In the genomic region with DNA sequence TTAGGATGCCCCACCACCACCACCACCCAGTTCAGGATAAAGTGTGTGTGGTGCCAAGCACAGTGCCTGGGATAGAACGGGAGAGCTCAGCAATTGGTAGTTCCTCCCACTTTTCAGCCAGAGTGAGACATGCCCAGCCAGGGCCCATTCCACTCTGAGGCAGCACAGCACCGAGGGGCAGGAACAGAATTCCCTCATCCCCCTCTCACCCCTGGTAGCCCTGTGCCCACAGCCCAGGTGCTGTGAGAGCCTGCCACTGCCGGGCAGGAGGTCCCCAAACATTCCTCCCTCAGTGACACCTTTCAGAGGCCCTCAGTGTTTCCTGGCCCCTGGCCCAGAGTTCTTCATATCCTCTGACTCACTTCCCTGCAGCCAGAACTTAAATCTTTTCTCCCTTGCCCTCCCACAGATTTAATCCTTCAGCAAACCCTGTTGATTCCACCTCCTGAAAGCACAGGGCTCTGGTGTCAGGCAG, we compare ENCODE assay signal across 11 cellular contexts. TPM values are rescaled to one million over a fixed set of nuclear protein-coding genes. Genes with fewer than 3 reads are reported as not detected.
A peak's percentile ranks its signal among the peaks of the same experiment; 100 is the strongest.
DNase-seq lines count a peak whose midpoint lies in the region; FAIRE-seq and TF ChIP-seq lines count a peak whose summit lies in the region.
"Had no signal": no experiment of that assay in that cellular context is flagged by ENCODE, and none has a peak within 500 bp of the region (broad histone marks: within the 10 kb centered on the region; RNA-seq: fewer than 3 reads in every experiment).

No MANE protein-coding gene starts in this region.

- no peak overlapping the region for H2AFZ ChIP-seq in endothelial cell of umbilical vein (ENCODE audit: low read depth, low read length)

- no TSS peak for BruUV-seq in endothelial cell of umbilical vein (replicated peaks; lab: Mats Ljungman, UMichigan)

- FAIRE-seq in endothelial cell of umbilical vein (lab: Jason Lieb, UNC): peak; percentile 97

- H3K27me3 Mint-ChIP-seq in endodermal cell (ENCODE audit: insufficient read depth): peaks cover 10% of the 10 kb centered on the region

- TF ChIP-seq POLR2A in endothelial cell of umbilical vein (IDR thresholded peaks at IDR 0.05; ENCODE audit: low read depth, low read length): no peak

- H3K9me1 ChIP-seq in endothelial cell of umbilical vein (replicated peaks; ENCODE audit: control insufficient read depth, extremely low read depth, insufficient read depth, low read length): no peaks in the 10 kb centered on the region

- CTCF ChIA-PET in endothelial cell of umbilical vein (lab: Charles Lee): interaction anchor here (0.8 to 5.3 kb wide), 17 partner anchors 8 to 882 kb away, joined by 3 to 121 read pairs (median 5); partner anchors contain the start of genes NCBP2L and RIPPLY1

- 86% methylated on average over 3 of the region's 3 CpGs; no CpG with 5 or more reads in 1 of the 2 experiments for WGBS in endodermal cell (ENCODE audit: insufficient coverage in 1 of 2, insufficient read length in 1 of 2), 2 experiments

- intact Hi-C loops in endothelial cell of umbilical vein (cut with micrococcal nuclease): loop anchor here (1.0 to 10.0 kb wide), 6 partner anchors 23 to 882 kb away; partner anchors contain the start of genes NCBP2L and TSC22D3

- peak; percentile 47 for DNase-seq in GM03348 (ENCODE audit: low spot score)
- peak; percentile 48 for DNase-seq in NCI-H460 (ENCODE audit: extremely low read depth, low read depth)
- DNase-seq in endothelial cell of umbilical vein (ENCODE audit: low read depth, low spot score): peak; percentile 70
- peak; percentile 89 for DNase-seq in renal cortical epithelial cell (ENCODE audit: low read depth)
- no peak for DNase-seq in NK-92 treated with Interleukin-12 subunit alpha and Interleukin-12 subunit beta, amount 100 ng/mL, for 24 hours (lab: John Stamatoyannopoulos, UW)
- DNase-seq in activated CD8-positive, alpha-beta memory T cell treated with anti-CD3 and anti-CD28 coated beads for 24 hours: no peak
- no peak for DNase-seq in endodermal cell
- DNase-seq: spleen had no signal

- no peak overlapping the region for H3K9ac ChIP-seq in endothelial cell of umbilical vein (replicated peaks; ENCODE audit: extremely low read depth, insufficient read depth, low read length)
- no peak overlapping the region for H3K9ac ChIP-seq in endodermal cell (ENCODE audit: extremely low read depth, low read length, poor library complexity, severe bottlenecking)

- no peaks in the 10 kb centered on the region for H3K9me3 ChIP-seq in endothelial cell of umbilical vein (replicated peaks; ENCODE audit: control insufficient read depth, insufficient read depth, low read length)
- H3K9me3 ChIP-seq in endodermal cell (ENCODE audit: control insufficient read depth, low read length): no peaks in the 10 kb centered on the region
- H3K9me3 ChIP-seq: spleen had no signal

- POLR2A ChIA-PET in endothelial cell of umbilical vein (lab: Charles Lee): interaction anchor here (1.0 kb wide), 1 partner anchor 23 kb away, joined by 3 read pairs; no protein-coding TSS in a partner anchor

- H3K27me3 ChIP-seq in endothelial cell of umbilical vein (ENCODE audit: control insufficient read depth in 2 of 2, insufficient read depth in 2 of 2, low read length in 2 of 2) (no peaks in the 10 kb centered on the region), endodermal cell (ENCODE audit: control insufficient read depth, insufficient read depth, low read length, poor library complexity, severe bottlenecking) (no peaks in the 10 kb centered on the region)

- H3K9me3 Mint-ChIP-seq in endodermal cell: peaks cover 36% of the 10 kb centered on the region
- H3K9me3 Mint-ChIP-seq: stimulated activated memory B cell treated with anti-CD40 and anti-IgM and Interleukin-4, amounts not matched to agents 10 μg/mL and 1 μg/mL and 100 μg/mL, for 72 hours had no signal

- dilution Hi-C loops in endothelial cell of umbilical vein (cut with MboI; ENCODE audit: extremely low pct_ligation_motif_present, low sequenced_read_pairs): no loop called here

- no peaks in the 10 kb centered on the region for H3K79me2 ChIP-seq in endothelial cell of umbilical vein (ENCODE audit: control insufficient read depth, insufficient read depth, low read length)

- H3K4me3 Mint-ChIP-seq in endodermal cell: no peak overlapping the region
- H3K4me3 Mint-ChIP-seq: stimulated activated memory B cell treated with anti-CD40 and anti-IgM and Interleukin-4, amounts not matched to agents 10 μg/mL and 1 μg/mL and 100 μg/mL, for 72 hours had no signal

- H3K4me3 ChIP-seq in endothelial cell of umbilical vein (replicated peaks in 1 of 3; ENCODE audit: insufficient read depth in 1 of 3, low read depth in 1 of 3, low read length in 3 of 3) (no peak overlapping the region), endodermal cell (ENCODE audit: low read length) (no peak overlapping the region)
- H3K4me3 ChIP-seq: spleen had no signal

- no peaks in the 10 kb centered on the region for H3K36me3 Mint-ChIP-seq in endodermal cell (ENCODE audit: low read depth)
- H3K36me3 Mint-ChIP-seq: stimulated activated memory B cell treated with anti-CD40 and anti-IgM and Interleukin-4, amounts not matched to agents 10 μg/mL and 1 μg/mL and 100 μg/mL, for 72 hours had no signal

- H3K4me1 Mint-ChIP-seq in endodermal cell: peaks cover 5% of the 10 kb centered on the region
- H3K4me1 Mint-ChIP-seq: stimulated activated memory B cell treated with anti-CD40 and anti-IgM and Interleukin-4, amounts not matched to agents 10 μg/mL and 1 μg/mL and 100 μg/mL, for 72 hours had no signal

- peak overlapping the region; percentile 7 for H3K4me2 ChIP-seq in endothelial cell of umbilical vein (ENCODE audit: insufficient read depth, low read length)

- TF ChIP-seq CTCF in endothelial cell of umbilical vein (IDR thresholded peaks at IDR 0.05; ENCODE audit: extremely low read depth in 1 of 2, insufficient read depth in 1 of 2, low read depth in 1 of 2, low read length in 2 of 2): no peak
- TF ChIP-seq CTCF in endodermal cell (conservative IDR thresholded peaks at IDR 0.05): no peak

- peaks cover 16% of the 10 kb centered on the region for H3K4me1 ChIP-seq in endothelial cell of umbilical vein (ENCODE audit: control insufficient read depth, extremely low read depth, insufficient read depth, low read length)
- H3K4me1 ChIP-seq in endodermal cell (ENCODE audit: control insufficient read depth, insufficient read depth, low read length): no peaks in the 10 kb centered on the region
- H3K4me1 ChIP-seq: spleen had no signal

- H3K36me3 ChIP-seq in endothelial cell of umbilical vein (ENCODE audit: control insufficient read depth in 2 of 2, extremely low read depth in 1 of 2, insufficient read depth in 2 of 2, low read length in 2 of 2) (no peaks in the 10 kb centered on the region), endodermal cell (ENCODE audit: control insufficient read depth, insufficient read depth, low read length) (no peaks in the 10 kb centered on the region)
- H3K36me3 ChIP-seq: spleen had no signal

- no peaks in the 10 kb centered on the region for H4K20me1 ChIP-seq in endothelial cell of umbilical vein (replicated peaks; ENCODE audit: control insufficient read depth, extremely low read depth, insufficient read depth, low read length)

- H3K27ac ChIP-seq in endothelial cell of umbilical vein (ENCODE audit: insufficient read depth, low read depth, low read length) (peak overlapping the region; percentile 35), endodermal cell (ENCODE audit: low read depth, low read length) (no peak overlapping the region)
- H3K27ac ChIP-seq: spleen had no signal

- H3K27ac Mint-ChIP-seq in endodermal cell: no peak overlapping the region
- H3K27ac Mint-ChIP-seq: stimulated activated memory B cell treated with anti-CD40 and anti-IgM and Interleukin-4, amounts not matched to agents 10 μg/mL and 1 μg/mL and 100 μg/mL, for 72 hours had no signal

TF ChIP-seq in endothelial cell of umbilical vein, 7 proteins besides CTCF, POLR2A, EP300 and RAD21 (continues in another document):
- TF ChIP-seq JUN (IDR thresholded peaks at IDR 0.05; ENCODE audit: borderline replicate concordance, insufficient read depth, insufficient read length, low read depth) (no peak), EZH2 (IDR thresholded peaks at IDR 0.05; ENCODE audit: borderline replicate concordance, low read depth, low read length, severe bottlenecking) (no peak), POLR2AphosphoS5 (IDR thresholded peaks at IDR 0.05; ENCODE audit: insufficient read depth, low read depth, low read length) (no peak), GATA2 (IDR thresholded peaks at IDR 0.05; ENCODE audit: insufficient read depth, insufficient read length, low read depth, low read length) (peak; percentile 23), FOS (IDR thresholded peaks at IDR 0.05; ENCODE audit: borderline replicate concordance, insufficient read depth, low read length) (peak; percentile 49)

RNA-seq across cellular contexts. Expression of gene RIPPLY1, which starts 8.1 kb away (rescaled TPM):
- total RNA-seq in NCI-H460 (2014; rRNA removed; shearing (Covaris generic)): not detected in 2 replicates
- polyA plus RNA-seq in NCI-H460 (2014; cell fraction: nucleus; rRNA removed): not detected in 2 replicates
- total RNA-seq in endothelial cell of umbilical vein (not detected in 2 replicates), renal cortical epithelial cell (not detected in 2 replicates), endodermal cell (not detected)
- not detected in 2 replicates for polyA plus RNA-seq in endothelial cell of umbilical vein
- not detected in 2 replicates for polyA plus RNA-seq in endothelial cell of umbilical vein (2011; cell fraction: cytosol; rRNA removed)
- not detected in 2 replicates for polyA plus RNA-seq in endothelial cell of umbilical vein (2011; cell fraction: nucleus; rRNA removed)
- polyA plus RNA-seq in endothelial cell of umbilical vein (2012): not detected in 2 replicates
- not detected in 2 replicates for polyA minus RNA-seq in endothelial cell of umbilical vein
- not detected for polyA minus RNA-seq in endothelial cell of umbilical vein (2011; cell fraction: cytosol; rRNA and poly(A)+ RNA removed)
- polyA minus RNA-seq in endothelial cell of umbilical vein (2011; cell fraction: nucleus; rRNA and poly(A)+ RNA removed): not detected in 2 replicates
- 0.18 TPM for polyA plus RNA-seq in endodermal cell (2013, experiment 1 of 2)
- polyA plus RNA-seq in endodermal cell (2013, experiment 2 of 2): not detected
- total RNA-seq: epithelial cell of proximal tubule, OCI-LY7, spleen had no signal
- polyA plus RNA-seq: spleen had no signal

RNA-seq across cellular contexts. Expression of gene CLDN2, which starts 25.2 kb away (rescaled TPM):
- total RNA-seq in NCI-H460 (2014; rRNA removed; shearing (Covaris generic)): not detected in 2 replicates
- polyA plus RNA-seq in NCI-H460 (2014; cell fraction: nucleus; rRNA removed): not detected in 2 replicates
- total RNA-seq in endothelial cell of umbilical vein (not detected in 2 replicates), renal cortical epithelial cell (1.9 and 29.6 TPM in 2 replicates), endodermal cell (not detected)
- not detected in 2 replicates for polyA plus RNA-seq in endothelial cell of umbilical vein
- not detected in 2 replicates for polyA plus RNA-seq in endothelial cell of umbilical vein (2011; cell fraction: cytosol; rRNA removed)
- not detected in 2 replicates for polyA plus RNA-seq in endothelial cell of umbilical vein (2011; cell fraction: nucleus; rRNA removed)
- polyA plus RNA-seq in endothelial cell of umbilical vein (2012): 0.07 TPM in 1 of 2 replicates, not detected in the other
- polyA minus RNA-seq in endothelial cell of umbilical vein: not detected in 2 replicates
- polyA minus RNA-seq in endothelial cell of umbilical vein (2011; cell fraction: cytosol; rRNA and poly(A)+ RNA removed): not detected
- polyA minus RNA-seq in endothelial cell of umbilical vein (2011; cell fraction: nucleus; rRNA and poly(A)+ RNA removed): not detected in 2 replicates
- polyA plus RNA-seq in endodermal cell (2013, experiment 1 of 2): 0.07 TPM
- polyA plus RNA-seq in endodermal cell (2013, experiment 2 of 2): 0.08 TPM
- total RNA-seq: OCI-LY7, spleen had no signal
- polyA plus RNA-seq: spleen had no signal

Comparison
In these comparisons a context has a peak if more than half of its experiments do, and no peak if none do; other contexts are left out.
1. DNase-seq: peak in GM03348 (single experiment), NCI-H460 (single experiment), endothelial cell of umbilical vein (single experiment) and renal cortical epithelial cell (single experiment); none in NK-92 treated with Interleukin-12 subunit alpha and Interleukin-12 subunit beta, amount 100 ng/mL, for 24 hours (single experiment), activated CD8-positive, alpha-beta memory T cell treated with anti-CD3 and anti-CD28 coated beads for 24 hours (single experiment) and endodermal cell (single experiment).